In genomic region chr2:36597532-36598377, GRCh38 we compare ENCODE assay signal across 7 cellular contexts.
A peak's percentile ranks its signal among the peaks of the same experiment; 100 is the strongest.
DNase-seq lines count a peak whose midpoint lies in the region; ATAC-seq and TF ChIP-seq lines count a peak whose summit lies in the region.

FEZ2 (minus strand) TSS chr2:36598168; CDS start chr2:36598142, 26 bp downstream.

- TF ChIP-seq CTCF in astrocyte of the spinal cord (IDR thresholded peaks at IDR 0.05; ENCODE audit: low read depth, low read length) (no peak), retinal pigment epithelial cell (conservative IDR thresholded peaks at IDR 0.05; ENCODE audit: low read depth, low read length) (no peak)

- TF ChIP-seq POLR2A in GM18505 (IDR thresholded peaks at IDR 0.05; ENCODE audit: borderline replicate concordance, extremely low read depth, insufficient read depth, insufficient read length): peak; percentile 71

- H3K4me3 ChIP-seq in astrocyte of the spinal cord (ENCODE audit: low read depth, low read length) (peak within 1 kb of the TSS; percentile 58), retinal pigment epithelial cell (ENCODE audit: low read length) (peak within 1 kb of the TSS; percentile 56)

- in situ Hi-C loops in astrocyte of the spinal cord (cut with HindIII; ENCODE audit: low sequenced_read_pairs): no loop called here

- ATAC-seq in GM18505 (IDR thresholded peaks at IDR 0.05; ENCODE audit: unreplicated experiment) (peak; percentile 99), HG02798 (IDR thresholded peaks at IDR 0.05; ENCODE audit: poor library complexity, unreplicated experiment) (peak; percentile 100)

- peak; percentile 56 to 84 (median 75) for DNase-seq in NCI-H1417 (lab: John Stamatoyannopoulos, UW)
- DNase-seq in T1000 (lab: John Stamatoyannopoulos, UW): peak; percentile 65
- peak; percentile 79 for DNase-seq in astrocyte of the spinal cord (ENCODE audit: low read depth, low spot score)
- DNase-seq in hippocampal formation (lab: John Stamatoyannopoulos, UW): peak; percentile 26 to 75
- DNase-seq in retinal pigment epithelial cell (ENCODE audit: low read depth): no peak
